Comparison of ENCODE assay signal across 17 cellular contexts in the genomic region with DNA sequence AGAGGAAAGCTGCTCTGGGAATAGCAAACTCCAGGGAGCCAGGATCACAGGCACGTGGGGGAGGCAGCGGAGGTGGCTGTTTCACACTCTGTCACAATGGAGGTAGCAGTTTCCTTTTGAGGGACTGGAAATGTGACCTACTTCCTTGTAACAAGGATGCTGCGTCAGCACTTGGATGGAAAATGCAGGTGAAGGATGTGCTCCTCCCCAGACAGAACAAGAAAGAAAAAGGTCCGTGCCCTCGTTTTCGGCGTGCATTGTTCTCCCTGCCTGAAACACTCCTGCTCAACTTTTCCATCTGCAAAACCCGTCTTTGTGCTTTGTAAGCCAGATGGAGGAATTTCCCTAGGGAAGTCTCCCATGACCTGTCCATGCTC. TPM values are rescaled to one million over a fixed set of nuclear protein-coding genes. Genes with fewer than 3 reads are reported as not detected.
DNase-seq lines count a peak whose midpoint lies in the region; ATAC-seq and TF ChIP-seq lines count a peak whose summit lies in the region.
"Had no signal": no experiment of that assay in that cellular context is flagged by ENCODE, and none has a peak within 500 bp of the region (broad histone marks: within the 10 kb centered on the region; RNA-seq: fewer than 3 reads in every experiment).

No MANE protein-coding gene starts in this region.

- no peaks in the 10 kb centered on the region for H3K36me3 Mint-ChIP-seq in activated CD4-positive, alpha-beta T cell treated with anti-CD3 and anti-CD28 coated beads, Interleukin-2, amount 10 ng/mL, durations not matched to agents 7 days and 5 days (ENCODE audit: low read depth)

- no peaks in the 10 kb centered on the region for H3K79me1 ChIP-seq in neuronal stem cell (ENCODE audit: low read depth, low read length)

- H3K27me3 ChIP-seq in left ventricle myocardium inferior (ENCODE audit: low read depth) (no peaks in the 10 kb centered on the region), neuronal stem cell (ENCODE audit: control insufficient read depth in 3 of 3, insufficient read depth in 3 of 3, low read depth in 1 of 3, low read length in 3 of 3) (peaks cover 0 to 3% (median 0%) of the 10 kb centered on the region in 3 experiments), uterus (no peaks in the 10 kb centered on the region)
- H3K27me3 ChIP-seq: thyroid gland had no signal

- ATAC-seq in HG02623 (IDR thresholded peaks at IDR 0.05; ENCODE audit: unreplicated experiment): no peak
- ATAC-seq: activated T-cell treated with anti-CD3 and anti-CD28 coated beads, Interleukin-2, amount 50 U/mL, for 72 hours had no signal

- H2BK120ac ChIP-seq in neuronal stem cell (ENCODE audit: low read depth, low read length): no peak overlapping the region

- H3K9ac ChIP-seq in neuronal stem cell (ENCODE audit: low read depth, low read length, poor library complexity): no peak overlapping the region

- POLR2A ChIA-PET in activated CD4-positive, alpha-beta T cell treated with anti-CD3 and anti-CD28 coated beads, Interleukin-2, amount 10 ng/mL, durations not matched to agents 7 days and 5 days (lab: Charles Lee): no interaction called here

- no peak overlapping the region for H4K91ac ChIP-seq in neuronal stem cell (ENCODE audit: low read depth, low read length, poor library complexity)

- no peaks in the 10 kb centered on the region for H3K4me1 Mint-ChIP-seq in activated CD4-positive, alpha-beta T cell treated with anti-CD3 and anti-CD28 coated beads, Interleukin-2, amount 10 ng/mL, durations not matched to agents 7 days and 5 days
- H3K4me1 Mint-ChIP-seq: CD8-positive, alpha-beta memory T cell had no signal

- no peak overlapping the region for H4K8ac ChIP-seq in neuronal stem cell (ENCODE audit: low read depth, low read length)

- DNase-seq in activated effector memory CD4-positive, alpha-beta T cell treated with anti-CD3 and anti-CD28 coated beads, Interleukin-2, amount 50 U/mL, for 16 hours: peak; percentile 37
- no peak for DNase-seq in activated effector memory CD4-positive, alpha-beta T cell treated with Interleukin-2 at 50 U/mL for 16 hours
- DNase-seq in left ventricle myocardium inferior: peak; percentile 36
- DNase-seq in neuronal stem cell (ENCODE audit: low spot score): no peak
- peak; percentile 13 to 57 for DNase-seq in uterus
- DNase-seq in activated CD4-positive, alpha-beta T cell treated with anti-CD3 and anti-CD28 coated beads, Interleukin-2, amount 10 ng/mL, durations not matched to agents 7 days and 5 days: no peak
- no peak for DNase-seq in GM19238 (ENCODE audit: insufficient read length, low spot score)
- DNase-seq: ACHN; activated CD4-positive, alpha-beta T cell treated with anti-CD3 and anti-CD28 coated beads for 4 hours; activated T-cell treated with anti-CD3 and anti-CD28 coated beads, Interleukin-2, amount 50 U/mL, for 72 hours; CD8-positive, alpha-beta memory T cell; kidney; NCI-H2081 treated with DMSO at 0.1 percent for 48 hours; NCI-H774; thyroid gland had no signal

- H3K23ac ChIP-seq in neuronal stem cell (ENCODE audit: low read depth, low read length, poor library complexity): no peak overlapping the region

- peak overlapping the region; percentile 36 for H3K18ac ChIP-seq in neuronal stem cell (ENCODE audit: low read length)

- H3K4me3 ChIP-seq in left ventricle myocardium inferior (no peak overlapping the region), neuronal stem cell (ENCODE audit: low read length in 2 of 2) (no peak overlapping the region), uterus (no peak overlapping the region)
- H3K4me3 ChIP-seq: thyroid gland had no signal

- no peak overlapping the region for H2AFZ ChIP-seq in neuronal stem cell (ENCODE audit: low read length)

- no peak overlapping the region for H2BK5ac ChIP-seq in neuronal stem cell (ENCODE audit: low read length)

- no peak for TF ChIP-seq POLR2A in uterus (IDR thresholded peaks at IDR 0.05)

- H3K4me2 ChIP-seq in neuronal stem cell (ENCODE audit: insufficient read depth, low read length, poor library complexity, severe bottlenecking): no peak overlapping the region

- H3K4me3 Mint-ChIP-seq in activated CD4-positive, alpha-beta T cell treated with anti-CD3 and anti-CD28 coated beads, Interleukin-2, amount 10 ng/mL, durations not matched to agents 7 days and 5 days: no peak overlapping the region
- H3K4me3 Mint-ChIP-seq: activated T-cell treated with anti-CD3 and anti-CD28 coated beads, Interleukin-2, amount 50 U/mL, for 72 hours; CD8-positive, alpha-beta memory T cell; T-helper 2 cell treated with Interferon-gamma antibody and Interleukin-4, amounts not matched to agents 5 μg/mL and 100 μg/mL, for 36 hours had no signal

- H2BK12ac ChIP-seq in neuronal stem cell (ENCODE audit: low read length): no peak overlapping the region

- H3K36me3 ChIP-seq in left ventricle myocardium inferior (no peaks in the 10 kb centered on the region), neuronal stem cell (replicated peaks in 1 of 2; ENCODE audit: control insufficient read depth in 2 of 2, insufficient read depth in 2 of 2, low read length in 2 of 2) (no peaks in the 10 kb centered on the region), uterus (no peaks in the 10 kb centered on the region)
- H3K36me3 ChIP-seq: thyroid gland had no signal

- no CpG with 5 or more reads among the region's 8 CpGs for WGBS in neuronal stem cell (ENCODE audit: extremely low coverage in 2 of 2, insufficient read length in 2 of 2, insufficient replicate concordance in 1 of 2), 2 donors

- H3K4me1 ChIP-seq in left ventricle myocardium inferior (peaks cover 28% of the 10 kb centered on the region), neuronal stem cell (ENCODE audit: control insufficient read depth in 2 of 2, insufficient read depth in 1 of 2, low read depth in 1 of 2, low read length in 2 of 2) (peaks cover 2 to 7% of the 10 kb centered on the region in 2 donors), uterus (peaks cover 0 to under 1% of the 10 kb centered on the region in 2 donors)
- H3K4me1 ChIP-seq: thyroid gland had no signal

- no peak for TF ChIP-seq CTCF in left ventricle myocardium inferior (IDR thresholded peaks at IDR 0.05; ENCODE audit: borderline replicate concordance)
- no peak for TF ChIP-seq CTCF in uterus (IDR thresholded peaks at IDR 0.05)

- peaks cover 4% of the 10 kb centered on the region for H3K27me3 Mint-ChIP-seq in activated CD4-positive, alpha-beta T cell treated with anti-CD3 and anti-CD28 coated beads, Interleukin-2, amount 10 ng/mL, durations not matched to agents 7 days and 5 days

- no peak overlapping the region for H2BK15ac ChIP-seq in neuronal stem cell (ENCODE audit: low read length)

- CTCF ChIA-PET in activated CD4-positive, alpha-beta T cell treated with anti-CD3 and anti-CD28 coated beads, Interleukin-2, amount 10 ng/mL, durations not matched to agents 7 days and 5 days (lab: Charles Lee): interaction anchor here (1.3 kb wide), 1 partner anchor 42 kb away, joined by 4 read pairs; no protein-coding TSS in a partner anchor

- H3K9me3 ChIP-seq in left ventricle myocardium inferior (replicated peaks): peaks cover 29% of the 10 kb centered on the region
- H3K9me3 ChIP-seq in neuronal stem cell (replicated peaks in 1 of 2; ENCODE audit: control insufficient read depth in 2 of 2, insufficient read depth in 1 of 2, low read depth in 1 of 2, low read length in 2 of 2): peaks cover 1 to 18% of the 10 kb centered on the region in 2 donors
- peaks cover 0 to 11% of the 10 kb centered on the region in 2 donors for H3K9me3 ChIP-seq in uterus
- H3K9me3 ChIP-seq: thyroid gland had no signal

- H3K14ac ChIP-seq in neuronal stem cell (ENCODE audit: low read length): no peak overlapping the region

- intact Hi-C loops in left ventricle myocardium inferior (cut with micrococcal nuclease): no loop called here
- intact Hi-C loops in uterus (cut with DNase I; ENCODE audit: low total_unique reads): loop anchor here (10.0 kb wide), 1 partner anchor 65 kb away; no protein-coding TSS in a partner anchor

- no peak overlapping the region for H3K4ac ChIP-seq in neuronal stem cell (ENCODE audit: low read length)

- H3K9me3 Mint-ChIP-seq in activated CD4-positive, alpha-beta T cell treated with anti-CD3 and anti-CD28 coated beads, Interleukin-2, amount 10 ng/mL, durations not matched to agents 7 days and 5 days: peaks cover 8% of the 10 kb centered on the region

- H2AK5ac ChIP-seq in neuronal stem cell (ENCODE audit: low read depth, low read length): no peak overlapping the region

- no peak overlapping the region for H3K27ac Mint-ChIP-seq in activated CD4-positive, alpha-beta T cell treated with anti-CD3 and anti-CD28 coated beads, Interleukin-2, amount 10 ng/mL, durations not matched to agents 7 days and 5 days
- H3K27ac Mint-ChIP-seq: activated T-cell treated with anti-CD3 and anti-CD28 coated beads, Interleukin-2, amount 50 U/mL, for 72 hours; CD8-positive, alpha-beta memory T cell; T-helper 2 cell treated with Interferon-gamma antibody and Interleukin-4, amounts not matched to agents 5 μg/mL and 100 μg/mL, for 36 hours had no signal

- peak overlapping the region; percentile 87 for H3K27ac ChIP-seq in left ventricle myocardium inferior (replicated peaks)
- H3K27ac ChIP-seq in neuronal stem cell (replicated peaks; ENCODE audit: low read length): no peak overlapping the region
- H3K27ac ChIP-seq in uterus: peak overlapping the region; percentile 53 to 55
- H3K27ac ChIP-seq: thyroid gland had no signal

RNA-seq across cellular contexts. Expression of gene SH3PXD2B, which starts 55.1 kb away (rescaled TPM):
- total RNA-seq in left ventricle myocardium inferior: 5.2 TPM
- polyA plus RNA-seq in neuronal stem cell (2013, experiment 1 of 2): 24.7 TPM
- 25.6 TPM for polyA plus RNA-seq in neuronal stem cell (2013, experiment 2 of 2)
- total RNA-seq in uterus: 10 to 100 TPM; 26.1 to 82.6 (median 31.0) TPM
- under 1 TPM; 0.33 to 0.35 TPM for total RNA-seq in activated CD4-positive, alpha-beta T cell treated with anti-CD3 and anti-CD28 coated beads, Interleukin-2, amount 10 ng/mL, durations not matched to agents 7 days and 5 days
- polyA plus RNA-seq: CD8-positive, alpha-beta memory T cell had no signal

Comparison
In these comparisons a context has a peak if more than half of its experiments do, and no peak if none do; other contexts are left out.
1. DNase-seq: peak in activated effector memory CD4-positive, alpha-beta T cell treated with anti-CD3 and anti-CD28 coated beads, Interleukin-2, amount 50 U/mL, for 16 hours (single experiment), left ventricle myocardium inferior (single experiment) and uterus (2 of 2); none in activated effector memory CD4-positive, alpha-beta T cell treated with Interleukin-2 at 50 U/mL for 16 hours (single experiment), neuronal stem cell (single experiment), activated CD4-positive, alpha-beta T cell treated with anti-CD3 and anti-CD28 coated beads, Interleukin-2, amount 10 ng/mL, durations not matched to agents 7 days and 5 days (single experiment) and GM19238 (single experiment).